Comparison of ENCODE assay signal across 23 cellular contexts in genomic region chr16:74591914-74592650, GRCh38. TPM values are rescaled to one million over a fixed set of nuclear protein-coding genes. Genes with fewer than 3 reads are reported as not detected.
DNase-seq lines count a peak whose midpoint lies in the region; ATAC-seq, FAIRE-seq and TF ChIP-seq lines count a peak whose summit lies in the region.
"Had no signal": no experiment of that assay in that cellular context is flagged by ENCODE, and none has a peak within 500 bp of the region (broad histone marks: within the 10 kb centered on the region; RNA-seq: fewer than 3 reads in every experiment).

No MANE protein-coding gene starts in this region.

- WGBS in K562 (ENCODE audit: insufficient coverage, low coverage, missing lambda C conversion rate), result 86% methylated on average over 8 of the region's 8 CpGs

- peaks cover 62% of the 10 kb centered on the region for H3K36me3 Mint-ChIP-seq in CD4-positive, alpha-beta T cell (ENCODE audit: low read depth)
- H3K36me3 Mint-ChIP-seq in mesothelial cell of epicardium, result peaks cover 20% of the 10 kb centered on the region

- no peaks in the 10 kb centered on the region for H3K27me3 Mint-ChIP-seq in CD4-positive, alpha-beta T cell
- H3K27me3 Mint-ChIP-seq in mesothelial cell of epicardium (ENCODE audit: low read depth), result no peaks in the 10 kb centered on the region
- H3K27me3 Mint-ChIP-seq: naive B cell had no signal

- intact Hi-C loops in CD4-positive, alpha-beta T cell (cut with DNase I, micrococcal nuclease), result no loop called here
- intact Hi-C loops in HCT116 (cut with micrococcal nuclease) (no loop called here), K562 (cut with micrococcal nuclease) (no loop called here)

- no peak for TF ChIP-seq CTCF in CD4-positive, alpha-beta T cell (IDR thresholded peaks at IDR 0.05)
- TF ChIP-seq CTCF in HCT116 (IDR thresholded peaks at IDR 0.05 in 2 of 3, conservative IDR thresholded peaks at IDR 0.05 in 1 of 3; ENCODE audit: borderline replicate concordance in 1 of 3, insufficient read depth in 1 of 3, low read depth in 2 of 3, low read length in 2 of 3) (no peak), K562 (IDR thresholded peaks at IDR 0.05 in 2 of 3, conservative IDR thresholded peaks at IDR 0.05 in 1 of 3; ENCODE audit: insufficient read depth in 2 of 3, low read depth in 1 of 3, low read length in 3 of 3) (no peak), mesothelial cell of epicardium (IDR thresholded peaks at IDR 0.05; ENCODE audit: unreplicated experiment) (no peak)

- RAD21 ChIA-PET in HCT116 (lab: Charles Lee; ENCODE audit: low non-redundant PET in 1 of 2, low total read pairs in 2 of 2, uncharacterized antibody in 2 of 2, unreplicated experiment in 2 of 2), result no interaction called here

- H3K9me2 ChIP-seq in HCT116 (ENCODE audit: insufficient read depth), result no peaks in the 10 kb centered on the region

- TF ChIP-seq RAD21 in HCT116 (IDR thresholded peaks at IDR 0.05; ENCODE audit: low read depth), result no peak
- no peak for TF ChIP-seq RAD21 in K562 (CRISPR knock-in tag; conservative IDR thresholded peaks at IDR 0.05 in 1 of 2, IDR thresholded peaks at IDR 0.05 in 1 of 2)

- H3K4me3 Mint-ChIP-seq in CD4-positive, alpha-beta T cell, result no peak overlapping the region
- H3K4me3 Mint-ChIP-seq in mesothelial cell of epicardium, result no peak overlapping the region
- H3K4me3 Mint-ChIP-seq: naive B cell had no signal

- H3K27ac Mint-ChIP-seq in CD4-positive, alpha-beta T cell, result peak overlapping the region; percentile 24
- peak overlapping the region; percentile 18 for H3K27ac Mint-ChIP-seq in mesothelial cell of epicardium
- H3K27ac Mint-ChIP-seq: activated T-helper 2 cell treated with anti-CD3 and anti-CD28 coated beads, Interferon-gamma antibody, Interleukin-2, Interleukin-4, amounts not matched to agents 10 μg/mL and 5 μg/mL and 100 μg/mL, durations not matched to agents 14 hours and 24 hours and 36 hours had no signal

- TF ChIP-seq POLR2A in HCT116 (IDR thresholded peaks at IDR 0.05; ENCODE audit: borderline replicate concordance, extremely low read depth, insufficient read depth, insufficient read length) (no peak), K562 (conservative IDR thresholded peaks at IDR 0.05) (no peak)

- ATAC-seq in CD4-positive, alpha-beta T cell (ENCODE audit: poor library complexity), result no peak
- ATAC-seq in HCT116 (no peak), K562 (no peak), GM19467 (IDR thresholded peaks at IDR 0.05; ENCODE audit: unreplicated experiment) (no peak), HG02885 (IDR thresholded peaks at IDR 0.05; ENCODE audit: poor library complexity, unreplicated experiment) (no peak)
- ATAC-seq: body of pancreas, heart right ventricle, SK-N-SH treated with all-trans-retinoic acid at 6 μM for 48 hours had no signal

- H4K20me1 ChIP-seq in HCT116 (ENCODE audit: insufficient read depth) (peaks cover 6% of the 10 kb centered on the region; the same call in 1 of the 2 replicates), K562 (replicated peaks; ENCODE audit: control insufficient read depth, insufficient read depth, low read length) (0 out of 2 replicates have a peak, but pooled peaks cover 4% of the 10 kb centered on the region)

- H3K9me3 ChIP-seq in CD4-positive, alpha-beta T cell (ENCODE audit: control insufficient read depth, low read length), result no peaks in the 10 kb centered on the region
- H3K9me3 ChIP-seq in HCT116 (ENCODE audit: control insufficient read depth in 1 of 2, insufficient read depth in 1 of 2, low read depth in 1 of 2, low read length in 2 of 2), result no peaks in the 10 kb centered on the region
- H3K9me3 ChIP-seq in K562 (replicated peaks; ENCODE audit: control insufficient read depth, insufficient read depth, low read depth, low read length), result no peaks in the 10 kb centered on the region
- H3K9me3 ChIP-seq: body of pancreas, heart right ventricle, spleen, thoracic aorta had no signal

- H3K9ac ChIP-seq in HCT116 (ENCODE audit: low read length), result no peak overlapping the region
- H3K9ac ChIP-seq in K562 (ENCODE audit: insufficient read depth in 1 of 2, low read depth in 2 of 2, low read length in 2 of 2), result no peak overlapping the region

- no peak overlapping the region for H3K27ac ChIP-seq in CD4-positive, alpha-beta T cell (ENCODE audit: low read depth, low read length)
- no peak overlapping the region for H3K27ac ChIP-seq in HCT116 (ENCODE audit: low read depth, low read length)
- no peak overlapping the region for H3K27ac ChIP-seq in K562 (ENCODE audit: extremely low read depth, low read depth, low read length)
- H3K27ac ChIP-seq: heart right ventricle, spleen, thoracic aorta had no signal

- H3K4me2 ChIP-seq in HCT116 (ENCODE audit: low read length) (no peak overlapping the region), K562 (ENCODE audit: insufficient read depth, low read length) (no peak overlapping the region)

- H3K9me1 ChIP-seq in K562 (ENCODE audit: control insufficient read depth, insufficient read depth, low read length), result no peaks in the 10 kb centered on the region

- no peaks in the 10 kb centered on the region for H3K36me3 ChIP-seq in HCT116 (ENCODE audit: control insufficient read depth in 1 of 2, insufficient read depth in 2 of 2, low read length in 2 of 2)
- peaks cover 14% of the 10 kb centered on the region; the same call in 2 of the 3 replicates for H3K36me3 ChIP-seq in K562 (ENCODE audit: control insufficient read depth, insufficient read depth, low read length)
- H3K36me3 ChIP-seq: thoracic aorta had no signal

- H3K4me1 ChIP-seq in HCT116 (ENCODE audit: control insufficient read depth in 1 of 2, insufficient read depth in 2 of 2, low read length in 2 of 2) (peaks cover 75 to 77% of the 10 kb centered on the region in 2 experiments), K562 (replicated peaks in 1 of 2; ENCODE audit: control insufficient read depth in 2 of 2, insufficient read depth in 2 of 2, low read length in 2 of 2) (peaks cover 12 to 15% of the 10 kb centered on the region in 2 experiments; a peak in 4 of 5 replicates)

- H3K79me2 ChIP-seq in HCT116 (ENCODE audit: insufficient read depth, low read length) (peaks cover 93% of the 10 kb centered on the region), K562 (ENCODE audit: control insufficient read depth, insufficient read depth, low read length) (peaks cover 53% of the 10 kb centered on the region)

- in situ Hi-C loops in K562 (cut with MboI), result no loop called here

- H3K4me3 ChIP-seq in HCT116 (replicated peaks in 1 of 2; ENCODE audit: low read depth in 1 of 2, low read length in 2 of 2) (no peak overlapping the region), K562 (no peak overlapping the region)
- H3K4me3 ChIP-seq: body of pancreas, heart right ventricle, spleen, thoracic aorta had no signal

- no peaks in the 10 kb centered on the region for H3K27me3 ChIP-seq in CD4-positive, alpha-beta T cell (ENCODE audit: control insufficient read depth, insufficient read depth, low read length)
- H3K27me3 ChIP-seq in HCT116 (ENCODE audit: insufficient read depth, low read length), result no peaks in the 10 kb centered on the region
- H3K27me3 ChIP-seq in K562 (ENCODE audit: control insufficient read depth in 2 of 2, insufficient read depth in 2 of 2, low read length in 2 of 2), result no peaks in the 10 kb centered on the region
- H3K27me3 ChIP-seq: body of pancreas, heart right ventricle, spleen had no signal

- H2AFZ ChIP-seq in HCT116 (ENCODE audit: low read depth, low read length, poor library complexity, severe bottlenecking) (no peak overlapping the region), K562 (ENCODE audit: low read depth, low read length) (no peak overlapping the region)

- DNase-seq in CD4-positive, alpha-beta T cell, result no peak
- DNase-seq in HCT116 (ENCODE audit: low read depth, low spot score) (no peak), K562 (ENCODE audit: extremely low read depth in 1 of 4, low spot score in 3 of 4) (no peak), mesothelial cell of epicardium (ENCODE audit: low spot score in 2 of 2, unreplicated experiment in 2 of 2) (no peak), 8988T (no peak)
- DNase-seq: activated CD8-positive, alpha-beta memory T cell treated with anti-CD3 and anti-CD28 coated beads, Interleukin-2, amount 50 U/mL, for 48 hours; body of pancreas; effector memory CD4-positive, alpha-beta T cell; foreskin fibroblast; heart right ventricle; naive B cell; NCI-H1048; NCI-H1930; NCI-H226; retina; spleen; stimulated activated CD4-positive, alpha-beta T cell treated with anti-CD3 and anti-CD28 coated beads, Interleukin-4, amount 100 ng/mL, for 24 hours; stimulated activated naive CD4-positive, alpha-beta T cell had no signal

- H3K9me3 Mint-ChIP-seq in CD4-positive, alpha-beta T cell, result peaks cover 3% of the 10 kb centered on the region
- H3K9me3 Mint-ChIP-seq in mesothelial cell of epicardium, result no peaks in the 10 kb centered on the region
- H3K9me3 Mint-ChIP-seq: activated T-helper 2 cell treated with anti-CD3 and anti-CD28 coated beads, Interferon-gamma antibody, Interleukin-2, Interleukin-4, amounts not matched to agents 10 μg/mL and 5 μg/mL and 100 μg/mL, durations not matched to agents 14 hours and 24 hours and 36 hours; naive B cell had no signal

- FAIRE-seq in K562 (lab: Jason Lieb, UNC), result no peak

- CTCF ChIA-PET in CD4-positive, alpha-beta T cell (lab: Charles Lee), result interaction anchor here (0.8 kb wide), 1 partner anchor 31 kb away, joined by 3 read pairs; no protein-coding TSS in a partner anchor
- CTCF ChIA-PET in HCT116 (lab: Charles Lee), result no interaction called here
- CTCF ChIA-PET in K562 (lab: Yijun Ruan, JAX; ENCODE audit: low intra/inter-chr PET ratio), result no interaction called here

- TF ChIP-seq EP300 in K562 (IDR thresholded peaks at IDR 0.05; ENCODE audit: low read length), result no peak

- peaks cover 70% of the 10 kb centered on the region for H3K4me1 Mint-ChIP-seq in CD4-positive, alpha-beta T cell (ENCODE audit: low read depth)
- peaks cover 2% of the 10 kb centered on the region for H3K4me1 Mint-ChIP-seq in mesothelial cell of epicardium

- BruUV-seq in HCT116 (replicated peaks; lab: Mats Ljungman, UMichigan), result no TSS peak
- no TSS peak for BruUV-seq in K562 (replicated peaks; lab: Mats Ljungman, UMichigan)

- POLR2A ChIA-PET in CD4-positive, alpha-beta T cell (lab: Charles Lee), result interaction anchor here (0.7 to 1.5 kb wide), 3 partner anchors 13 to 39 kb away, joined by 3 to 4 read pairs (median 4); partner anchors contain the start of gene GLG1
- POLR2A ChIA-PET in HCT116 (lab: Charles Lee) (interaction anchor here (1.2 to 2.7 kb wide), 2 partner anchors 14 to 15 kb away, joined by 6 to 7 read pairs; partner anchors contain the start of gene GLG1), K562 (lab: Yijun Ruan, JAX) (interaction anchor here (0.5 to 1.9 kb wide), 4 partner anchors 9 to 119 kb away, joined by 3 to 22 read pairs (median 5); partner anchors contain the start of gene GLG1)

RNA-seq across cellular contexts. Expression of gene GLG1, which starts 14.8 kb away (rescaled TPM):
- 100 to 1,000 TPM; 110 to 114 TPM for total RNA-seq in CD4-positive, alpha-beta T cell
- total RNA-seq in HCT116 (2021; ENCODE audit: unreplicated experiment), result 237 TPM
- polyA plus RNA-seq in HCT116 (2012), result 152 and 162 TPM in 2 replicates
- total RNA-seq in K562 (2011; cell fraction: chromatin; rRNA removed; ENCODE audit: low replicate concordance), result 147 and 204 TPM in 2 replicates
- total RNA-seq in K562 (2011; cell fraction: nucleolus; rRNA removed), result 111 and 116 TPM in 2 replicates
- total RNA-seq in K562 (2011; cell fraction: nucleoplasm; rRNA removed), result 154 and 170 TPM in 2 replicates
- total RNA-seq in K562 (2014; rRNA removed), result 29.9 and 31.1 TPM in 2 replicates
- 24.0 and 26.5 TPM in 2 replicates for total RNA-seq in K562 (2014; rRNA removed; fragmentation: Illumina TruSeq; extraction: Trizol)
- total RNA-seq in K562 (2015; rRNA removed; fragmentation: Illumina TruSeq; extraction: Trizol), result 22.9 and 24.5 TPM in 2 replicates
- total RNA-seq in K562 (2021), result 32.9 and 36.0 TPM in 2 replicates
- 23.6 and 28.9 TPM in 2 replicates for polyA plus RNA-seq in K562 (2011; rRNA removed)
- polyA plus RNA-seq in K562 (2011; cell fraction: cytosol; rRNA removed), result 12.2 and 19.7 TPM in 2 replicates
- polyA plus RNA-seq in K562 (2011; cell fraction: nucleus; rRNA removed), result 26.3 and 32.2 TPM in 2 replicates
- polyA plus RNA-seq in K562 (2012), result 23.7 and 25.1 TPM in 2 replicates
- 22.2 and 25.8 TPM in 2 replicates for polyA plus RNA-seq in K562 (2014; fragmentation: Illumina TruSeq; extraction: Trizol)
- polyA plus RNA-seq in K562 (2014; fragmentation: Nextera tagmentation; extraction: Ambion mirVana), result 1 to 10 TPM; 6.2 to 7.2 TPM
- 18.0 and 20.6 TPM in 2 replicates for polyA plus RNA-seq in K562 (2014; rRNA removed)
- polyA minus RNA-seq in K562 (2011; rRNA and poly(A)+ RNA removed), result 56.5 and 66.1 TPM in 2 replicates
- 26.3 and 35.2 TPM in 2 replicates for polyA minus RNA-seq in K562 (2011; cell fraction: cytosol; rRNA and poly(A)+ RNA removed)
- 24.6 and 39.7 TPM in 2 replicates for polyA minus RNA-seq in K562 (2011; cell fraction: nucleus; rRNA and poly(A)+ RNA removed)
- total RNA-seq in mesothelial cell of epicardium, result 186 to 193 TPM (median 190 TPM) in 3 replicates
